15 cellular contexts compared by ENCODE assay signal in genomic region chrX:16125520-16126149, GRCh38. TPM values are rescaled to one million over a fixed set of nuclear protein-coding genes. Genes with fewer than 3 reads are reported as not detected.
DNase-seq lines count a peak whose midpoint lies in the region; ATAC-seq, FAIRE-seq and TF ChIP-seq lines count a peak whose summit lies in the region.
"Had no signal": no experiment of that assay in that cellular context is flagged by ENCODE, and none has a peak within 500 bp of the region (broad histone marks: within the 10 kb centered on the region; RNA-seq: fewer than 3 reads in every experiment).

No MANE protein-coding gene starts in this region.

- no peak overlapping the region for H3K27ac ChIP-seq in right lobe of liver
- no peak overlapping the region for H3K27ac ChIP-seq in psoas muscle
- no peak overlapping the region for H3K27ac ChIP-seq in CD8-positive, alpha-beta memory T cell (ENCODE audit: low read depth, low read length)
- H3K27ac ChIP-seq: BLaER1 treated with 17β-estradiol and CSF1 and Interleukin-3, amounts not matched to agents 10 nM and 100 nM; WERI-Rb-1 had no signal

- peak; percentile 62 to 75 (median 65) for ATAC-seq in right lobe of liver
- no peak for ATAC-seq in psoas muscle
- ATAC-seq in HG03039 (IDR thresholded peaks at IDR 0.05; ENCODE audit: unreplicated experiment) = no peak
- ATAC-seq: K562, right cardiac atrium had no signal

- H3K4me3 Mint-ChIP-seq in CD8-positive, alpha-beta memory T cell = no peak overlapping the region
- H3K4me3 Mint-ChIP-seq: activated naive CD8-positive, alpha-beta T cell treated with anti-CD3 and anti-CD28 coated beads for 36 hours had no signal

- peaks cover 16 to 19% of the 10 kb centered on the region in 2 donors for H3K27me3 Mint-ChIP-seq in CD8-positive, alpha-beta memory T cell

- no peak overlapping the region for H3K4me3 ChIP-seq in right lobe of liver
- no peak overlapping the region for H3K4me3 ChIP-seq in psoas muscle
- no peak overlapping the region for H3K4me3 ChIP-seq in CD8-positive, alpha-beta memory T cell (ENCODE audit: low read length)
- H3K4me3 ChIP-seq: BLaER1 treated with 17β-estradiol and CSF1 and Interleukin-3, amounts not matched to agents 10 nM and 100 nM; K562 had no signal

- intact Hi-C loops in right lobe of liver (cut with DNase I) (no loop called here), psoas muscle (cut with DNase I) (loop anchor here in 1 of 2 donors (10.0 kb wide), 2 partner anchors 539 to 569 kb away; no protein-coding TSS in a partner anchor)

- H3K36me3 ChIP-seq in right lobe of liver (no peaks in the 10 kb centered on the region), psoas muscle (ENCODE audit: insufficient read depth in 1 of 2, low read depth in 1 of 2) (no peaks in the 10 kb centered on the region)
- no peaks in the 10 kb centered on the region for H3K36me3 ChIP-seq in CD8-positive, alpha-beta memory T cell (ENCODE audit: insufficient read depth, low read length)
- H3K36me3 ChIP-seq: BLaER1 treated with 17β-estradiol and CSF1 and Interleukin-3, amounts not matched to agents 10 nM and 100 nM; WERI-Rb-1 had no signal

- no peaks in the 10 kb centered on the region for H3K36me3 Mint-ChIP-seq in CD8-positive, alpha-beta memory T cell
- H3K36me3 Mint-ChIP-seq: activated naive CD8-positive, alpha-beta T cell treated with anti-CD3 and anti-CD28 coated beads for 36 hours had no signal

- FAIRE-seq in GM12891 (lab: Jason Lieb, UNC) = peak; percentile 87
- FAIRE-seq: K562 had no signal

- WGBS in right lobe of liver (ENCODE audit: insufficient coverage, low coverage, low lambda C conversion rate, missing lambda C conversion rate) = 30% methylated on average over 5 of the region's 5 CpGs
- WGBS in psoas muscle, 3 donors = 65 to 75% (median 67%) methylated on average over 5 of the region's 5 CpGs

- TF ChIP-seq POLR2A in GM12891 (IDR thresholded peaks at IDR 0.05; ENCODE audit: low read depth, low read length) (no peak), right lobe of liver (IDR thresholded peaks at IDR 0.05) (no peak)

- peaks cover 0 to 13% (median 4%) of the 10 kb centered on the region in 4 donors for H3K4me1 ChIP-seq in right lobe of liver
- H3K4me1 ChIP-seq in psoas muscle = no peaks in the 10 kb centered on the region
- no peaks in the 10 kb centered on the region for H3K4me1 ChIP-seq in CD8-positive, alpha-beta memory T cell (ENCODE audit: insufficient read depth, low read length)

- no peaks in the 10 kb centered on the region for H3K9me3 Mint-ChIP-seq in CD8-positive, alpha-beta memory T cell
- H3K9me3 Mint-ChIP-seq: activated naive CD8-positive, alpha-beta T cell treated with anti-CD3 and anti-CD28 coated beads for 36 hours had no signal

- DNase-seq in GM12891 (ENCODE audit: insufficient read length, low spot score) (no peak), NCI-H1092 (lab: John Stamatoyannopoulos, UW) (peak; percentile 64), RPMI7951 (ENCODE audit: low read depth) (peak; percentile 58), right lobe of liver (peak in 1 of 3 donors; percentile 33), psoas muscle (no peak)
- DNase-seq in CD8-positive, alpha-beta memory T cell = no peak
- no peak for DNase-seq in activated CD4-positive, CD25-positive, alpha-beta regulatory T cell treated with anti-CD3 and anti-CD28 coated beads, Interleukin-2, amount 50 U/mL, for 72 hours
- DNase-seq: activated naive CD8-positive, alpha-beta T cell treated with anti-CD3 and anti-CD28 coated beads for 36 hours; NCI-H2171 treated with DMSO at 0.1 percent for 48 hours; right cardiac atrium; WERI-Rb-1 had no signal

- H3K27me3 ChIP-seq in right lobe of liver (peaks cover 0 to 19% of the 10 kb centered on the region in 2 donors), psoas muscle (ENCODE audit: insufficient read depth in 3 of 3, low read length in 2 of 3) (peaks cover 0 to 11% (median 0%) of the 10 kb centered on the region in 3 donors)
- H3K27me3 ChIP-seq in CD8-positive, alpha-beta memory T cell (ENCODE audit: insufficient read depth, low read length, poor library complexity, severe bottlenecking) = no peaks in the 10 kb centered on the region

- no peak for TF ChIP-seq CTCF in right lobe of liver (IDR thresholded peaks at IDR 0.05)
- no peak for TF ChIP-seq CTCF in psoas muscle (IDR thresholded peaks at IDR 0.05)

- CTCF ChIA-PET in CD8-positive, alpha-beta memory T cell (lab: Charles Lee) = no interaction called here

- H3K9me3 ChIP-seq in right lobe of liver (no peaks in the 10 kb centered on the region), psoas muscle (no peaks in the 10 kb centered on the region)
- no peaks in the 10 kb centered on the region for H3K9me3 ChIP-seq in CD8-positive, alpha-beta memory T cell (ENCODE audit: low read length)

- POLR2A ChIA-PET in CD8-positive, alpha-beta memory T cell (lab: Charles Lee) = no interaction called here

- no peak overlapping the region for H3K27ac Mint-ChIP-seq in CD8-positive, alpha-beta memory T cell
- H3K27ac Mint-ChIP-seq: activated naive CD8-positive, alpha-beta T cell treated with anti-CD3 and anti-CD28 coated beads for 36 hours had no signal

- peaks cover 2 to 8% (median 3%) of the 10 kb centered on the region in 3 donors for H3K4me1 Mint-ChIP-seq in CD8-positive, alpha-beta memory T cell

TF ChIP-seq in GM12891, 5 proteins besides CTCF, POLR2A, EP300 and RAD21:
- no peak for TF ChIP-seq TAF1 (IDR thresholded peaks at IDR 0.05; ENCODE audit: low read depth, low read length)
- TF ChIP-seq POU2F2 (IDR thresholded peaks at IDR 0.05; ENCODE audit: low read depth, low read length) = no peak
- no peak for TF ChIP-seq SPI1 (IDR thresholded peaks at IDR 0.05; ENCODE audit: low read depth, low read length)
- no peak for TF ChIP-seq PAX5 (IDR thresholded peaks at IDR 0.05; ENCODE audit: insufficient read depth, low read length, severe bottlenecking)
- no peak for TF ChIP-seq POLR2AphosphoS5 (IDR thresholded peaks at IDR 0.05; ENCODE audit: low read depth, low read length)
TF ChIP-seq in GM12891: peak in this region for 0.

RNA-seq across cellular contexts. Expression of gene GRPR, which starts 2.3 kb away (rescaled TPM):
- not detected for polyA plus RNA-seq in GM12891 (2012; ENCODE audit: low read depth, missing spikeins)
- 0.20 and 0.60 TPM in 2 replicates for total RNA-seq in RPMI7951 (2014; rRNA removed; shearing (Covaris generic))
- total RNA-seq in right lobe of liver = not detected
- under 1 TPM; 0.32 to 0.60 (median 0.36) TPM for total RNA-seq in psoas muscle
- under 1 TPM in 2 of 3 donors, not detected in 1; 0.05 to 0.06 TPM for polyA plus RNA-seq in psoas muscle
- under 1 TPM; 0.20 to 0.22 TPM for total RNA-seq in CD8-positive, alpha-beta memory T cell
- polyA plus RNA-seq in CD8-positive, alpha-beta memory T cell = not detected
- total RNA-seq: activated naive CD8-positive, alpha-beta T cell treated with anti-CD3 and anti-CD28 coated beads for 36 hours; K562 had no signal
- polyA plus RNA-seq: right cardiac atrium had no signal

RNA-seq across cellular contexts. Expression of gene MAGEB17, which starts 41.6 kb away (rescaled TPM):
- not detected for polyA plus RNA-seq in GM12891 (2012; ENCODE audit: low read depth, missing spikeins)
- total RNA-seq in RPMI7951 (2014; rRNA removed; shearing (Covaris generic)) = not detected in 2 replicates
- total RNA-seq in right lobe of liver (not detected), psoas muscle (under 1 TPM in 1 of 4 donors, not detected in 3; 0.26 TPM)
- polyA plus RNA-seq in psoas muscle = under 1 TPM; 0.08 to 0.17 (median 0.13) TPM
- total RNA-seq in CD8-positive, alpha-beta memory T cell = not detected
- not detected for polyA plus RNA-seq in CD8-positive, alpha-beta memory T cell
- total RNA-seq: activated naive CD8-positive, alpha-beta T cell treated with anti-CD3 and anti-CD28 coated beads for 36 hours; chondrocyte; right cardiac atrium had no signal
- polyA plus RNA-seq: right cardiac atrium had no signal

Comparison
In these comparisons a context has a peak if more than half of its experiments do, and no peak if none do; other contexts are left out.
1. DNase-seq: peak in NCI-H1092 (single experiment) and RPMI7951 (single experiment); none in GM12891 (single experiment), psoas muscle (0 of 2), CD8-positive, alpha-beta memory T cell (0 of 5) and activated CD4-positive, CD25-positive, alpha-beta regulatory T cell treated with anti-CD3 and anti-CD28 coated beads, Interleukin-2, amount 50 U/mL, for 72 hours (single experiment).
2. ATAC-seq: peak in right lobe of liver (4 of 4); none in psoas muscle (0 of 4) and HG03039 (single experiment).